ENCODE assay signal across 17 cellular contexts in genomic region chr2:44290271-44290670, GRCh38. TPM values are rescaled to one million over a fixed set of nuclear protein-coding genes. Genes with fewer than 3 reads are reported as not detected.
DNase-seq lines count a peak whose midpoint lies in the region; ATAC-seq, FAIRE-seq and TF ChIP-seq lines count a peak whose summit lies in the region.
"Had no signal": no experiment of that assay in that cellular context is flagged by ENCODE, and none has a peak within 500 bp of the region (broad histone marks: within the 10 kb centered on the region; RNA-seq: fewer than 3 reads in every experiment).

No MANE protein-coding gene starts in this region.

- DNase-seq in A172 (ENCODE audit: low spot score) = peak; percentile 63
- peak; percentile 50 for DNase-seq in HFFc6
- DNase-seq in astrocyte (ENCODE audit: low read depth) = peak; percentile 84
- peak; percentile 58 for DNase-seq in glomerular visceral epithelial cell (ENCODE audit: extremely low spot score)
- no peak for DNase-seq in stimulated activated CD4-positive, alpha-beta T cell treated with anti-CD3 and anti-CD28 coated beads, Interleukin-15, amount 100 ng/mL, for 24 hours
- DNase-seq in ecto neural progenitor cell (ENCODE audit: low spot score) = no peak
- DNase-seq: activated CD8-positive, alpha-beta memory T cell treated with anti-CD3 and anti-CD28 coated beads for 24 hours; activated gamma-delta T cell treated with Interleukin-2 at 50 U/mL for 16 hours; NCI-H1930; NCI-H82; ovary; SHP77; thyroid gland had no signal

- H3K9me3 Mint-ChIP-seq in HFFc6 (no peaks in the 10 kb centered on the region), astrocyte (ENCODE audit: unreplicated experiment) (no peaks in the 10 kb centered on the region)
- H3K9me3 Mint-ChIP-seq: central memory CD8-positive, alpha-beta T cell; memory B cell had no signal

- no peaks in the 10 kb centered on the region for H3K27me3 ChIP-seq in astrocyte (ENCODE audit: insufficient read depth, low read length)
- H3K27me3 ChIP-seq: ovary, thyroid gland had no signal

- H4K20me1 ChIP-seq in astrocyte (ENCODE audit: insufficient read depth, low read length) = no peaks in the 10 kb centered on the region

- H3K9me3 ChIP-seq in astrocyte (ENCODE audit: insufficient read depth, low read depth, low read length) = no peaks in the 10 kb centered on the region
- H3K9me3 ChIP-seq: ovary, thyroid gland had no signal

- H3K4me1 ChIP-seq in astrocyte (ENCODE audit: insufficient read depth, low read length) = peaks cover 23% of the 10 kb centered on the region

- no peak overlapping the region for H3K4me3 ChIP-seq in astrocyte (ENCODE audit: insufficient read depth, low read depth, low read length)
- H3K4me3 ChIP-seq: ovary, thyroid gland had no signal

- peaks cover 33% of the 10 kb centered on the region for H3K4me1 Mint-ChIP-seq in HFFc6 (ENCODE audit: low read depth)
- H3K4me1 Mint-ChIP-seq in astrocyte (ENCODE audit: low read depth, unreplicated experiment) = peaks cover 19% of the 10 kb centered on the region
- H3K4me1 Mint-ChIP-seq: central memory CD8-positive, alpha-beta T cell had no signal

- no peaks in the 10 kb centered on the region for H3K36me3 Mint-ChIP-seq in HFFc6 (ENCODE audit: low read depth)
- H3K36me3 Mint-ChIP-seq in astrocyte (ENCODE audit: low read depth, unreplicated experiment) = no peaks in the 10 kb centered on the region
- H3K36me3 Mint-ChIP-seq: memory B cell had no signal

- TF ChIP-seq CTCF in HFFc6 (IDR thresholded peaks at IDR 0.05) (no peak), astrocyte (IDR thresholded peaks at IDR 0.05; ENCODE audit: insufficient read depth, low read depth, low read length) (no peak)

- H3K27ac ChIP-seq in astrocyte (ENCODE audit: low read depth, low read length) = peak overlapping the region; percentile 66
- H3K27ac ChIP-seq: ovary, thyroid gland had no signal

- H3K36me3 ChIP-seq in astrocyte (ENCODE audit: insufficient read depth, low read length) = no peaks in the 10 kb centered on the region
- H3K36me3 ChIP-seq: ovary, thyroid gland had no signal

- H2AFZ ChIP-seq in astrocyte (ENCODE audit: low read depth, low read length) = no peak overlapping the region

- H3K4me2 ChIP-seq in astrocyte (ENCODE audit: low read length) = peak overlapping the region; percentile 77

- no peak overlapping the region for H3K27ac Mint-ChIP-seq in HFFc6
- no peak overlapping the region for H3K27ac Mint-ChIP-seq in astrocyte (ENCODE audit: unreplicated experiment)
- H3K27ac Mint-ChIP-seq: memory B cell had no signal

- no peak for FAIRE-seq in astrocyte (lab: Jason Lieb, UNC)

- peaks cover 9% of the 10 kb centered on the region for H3K27me3 Mint-ChIP-seq in HFFc6 (ENCODE audit: insufficient read depth)
- peaks cover 5% of the 10 kb centered on the region for H3K27me3 Mint-ChIP-seq in astrocyte (ENCODE audit: low read depth, unreplicated experiment)

- H3K79me2 ChIP-seq in astrocyte (ENCODE audit: insufficient read depth, low read length) = no peaks in the 10 kb centered on the region

- H3K4me3 Mint-ChIP-seq in HFFc6 (no peak overlapping the region), astrocyte (ENCODE audit: unreplicated experiment) (no peak overlapping the region)
- H3K4me3 Mint-ChIP-seq: central memory CD8-positive, alpha-beta T cell; memory B cell had no signal

- no peak overlapping the region for H3K9ac ChIP-seq in astrocyte (ENCODE audit: low read length)

- ATAC-seq in HG02884 (IDR thresholded peaks at IDR 0.05; ENCODE audit: unreplicated experiment) = no peak
- no peak for ATAC-seq in GM18870 (IDR thresholded peaks at IDR 0.05; ENCODE audit: unreplicated experiment)

RNA-seq across cellular contexts. Expression of gene SLC3A1, which starts 15.0 kb away (rescaled TPM):
- 0.24 and 1.2 TPM in 2 replicates for total RNA-seq in A172 (2014; rRNA removed; shearing (Covaris generic))
- total RNA-seq in HFFc6 (2021; fragmentation: NEBNext Ultra II Directional; extraction: Animal tissue kit (Norgen Biotek cat#: 25700)) = under 1 TPM in 2 of 6 experiments, not detected in 4; 0.07 to 0.09 TPM
- total RNA-seq in astrocyte = 0.20 TPM in 1 of 2 replicates, not detected in the other
- total RNA-seq: thyroid gland had no signal

Comparison
In these comparisons a context has a peak if more than half of its experiments do, and no peak if none do; other contexts are left out.
1. DNase-seq: peak in A172 (single experiment), HFFc6 (single experiment), astrocyte (single experiment) and glomerular visceral epithelial cell (single experiment); none in stimulated activated CD4-positive, alpha-beta T cell treated with anti-CD3 and anti-CD28 coated beads, Interleukin-15, amount 100 ng/mL, for 24 hours (single experiment) and ecto neural progenitor cell (single experiment).